Comparison of ENCODE assay signal across 1 cellular context in the genomic region with DNA sequence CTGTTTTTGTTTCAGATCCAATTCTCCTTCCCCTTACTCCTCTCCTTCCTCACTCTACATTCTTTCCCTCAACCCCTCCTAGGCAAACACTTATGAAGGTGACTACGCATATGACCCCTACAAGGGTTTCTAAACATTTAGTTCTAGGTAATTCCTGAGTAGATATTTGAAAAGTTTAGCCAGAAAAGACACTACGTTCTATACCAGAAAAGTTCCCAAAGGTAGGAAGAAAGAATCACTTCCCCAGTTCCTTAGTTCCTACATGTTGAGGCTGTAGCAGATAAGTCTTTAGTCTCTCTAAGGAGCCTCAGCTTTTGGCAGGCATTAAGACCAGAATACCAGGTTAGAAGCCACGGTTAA.
TF ChIP-seq lines count a peak whose summit lies in the region.

No MANE protein-coding gene starts in this region.

TF ChIP-seq in SK-N-SH treated with all-trans-retinoic acid at 6 μM for 48 hours, 23 proteins besides CTCF, POLR2A, EP300 and RAD21 (continued from another document):
- TF ChIP-seq, protein P1, sequence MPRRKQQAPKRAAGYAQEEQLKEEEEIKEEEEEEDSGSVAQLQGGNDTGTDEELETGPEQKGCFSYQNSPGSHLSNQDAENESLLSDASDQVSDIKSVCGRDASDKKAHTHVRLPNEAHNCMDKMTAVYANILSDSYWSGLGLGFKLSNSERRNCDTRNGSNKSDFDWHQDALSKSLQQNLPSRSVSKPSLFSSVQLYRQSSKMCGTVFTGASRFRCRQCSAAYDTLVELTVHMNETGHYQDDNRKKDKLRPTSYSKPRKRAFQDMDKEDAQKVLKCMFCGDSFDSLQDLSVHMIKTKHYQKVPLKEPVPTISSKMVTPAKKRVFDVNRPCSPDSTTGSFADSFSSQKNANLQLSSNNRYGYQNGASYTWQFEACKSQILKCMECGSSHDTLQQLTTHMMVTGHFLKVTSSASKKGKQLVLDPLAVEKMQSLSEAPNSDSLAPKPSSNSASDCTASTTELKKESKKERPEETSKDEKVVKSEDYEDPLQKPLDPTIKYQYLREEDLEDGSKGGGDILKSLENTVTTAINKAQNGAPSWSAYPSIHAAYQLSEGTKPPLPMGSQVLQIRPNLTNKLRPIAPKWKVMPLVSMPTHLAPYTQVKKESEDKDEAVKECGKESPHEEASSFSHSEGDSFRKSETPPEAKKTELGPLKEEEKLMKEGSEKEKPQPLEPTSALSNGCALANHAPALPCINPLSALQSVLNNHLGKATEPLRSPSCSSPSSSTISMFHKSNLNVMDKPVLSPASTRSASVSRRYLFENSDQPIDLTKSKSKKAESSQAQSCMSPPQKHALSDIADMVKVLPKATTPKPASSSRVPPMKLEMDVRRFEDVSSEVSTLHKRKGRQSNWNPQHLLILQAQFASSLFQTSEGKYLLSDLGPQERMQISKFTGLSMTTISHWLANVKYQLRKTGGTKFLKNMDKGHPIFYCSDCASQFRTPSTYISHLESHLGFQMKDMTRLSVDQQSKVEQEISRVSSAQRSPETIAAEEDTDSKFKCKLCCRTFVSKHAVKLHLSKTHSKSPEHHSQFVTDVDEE (CRISPR knock-in tag; IDR thresholded peaks at IDR 0.05), result no peak
- TF ChIP-seq ESRRG (CRISPR knock-in tag; IDR thresholded peaks at IDR 0.05) (no peak), SNAI2 (CRISPR knock-in tag; IDR thresholded peaks at IDR 0.05) (no peak), ZC3H10 (CRISPR knock-in tag; IDR thresholded peaks at IDR 0.05) (no peak), PPARA (CRISPR knock-in tag; IDR thresholded peaks at IDR 0.05; ENCODE audit: borderline replicate concordance) (no peak)
